ENCODE assay signal across 8 cellular contexts in the genomic region with DNA sequence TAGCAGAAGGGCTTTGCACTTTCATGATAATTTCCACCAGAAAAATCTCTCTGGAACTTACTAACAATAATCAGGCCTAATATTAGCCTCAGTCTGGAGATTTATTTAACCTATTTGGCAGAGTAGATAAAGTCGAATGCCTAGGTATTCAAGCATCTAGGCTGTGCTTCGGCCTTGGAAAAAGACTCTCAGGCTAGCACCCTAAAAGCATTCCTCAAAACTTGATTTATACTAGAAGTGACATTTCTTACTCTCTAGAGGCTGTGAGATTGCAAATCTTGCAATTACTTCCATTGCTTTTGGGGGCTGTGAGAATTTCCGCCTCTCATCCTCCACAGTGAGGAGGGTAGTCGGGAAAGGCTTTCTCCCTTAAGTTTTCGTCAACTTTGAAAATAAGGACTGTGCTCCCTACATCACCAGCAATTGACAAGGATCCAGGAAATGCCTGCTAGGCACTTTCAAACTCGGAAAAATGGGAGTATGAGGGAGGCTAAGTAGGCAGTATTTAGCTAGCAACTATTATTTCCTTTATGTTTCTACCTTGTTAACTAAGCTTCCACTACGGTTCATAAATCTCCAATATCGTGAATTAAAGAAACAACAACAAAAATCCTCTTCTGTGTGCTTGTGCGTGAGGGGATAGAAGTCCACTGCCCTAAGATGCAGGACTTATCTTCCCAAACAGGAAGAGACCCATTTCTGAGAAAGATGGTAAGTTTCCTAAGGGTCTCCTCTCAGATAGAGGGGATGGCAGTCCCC. TPM values are rescaled to one million over a fixed set of nuclear protein-coding genes. Genes with fewer than 3 reads are reported as not detected.
DNase-seq lines count a peak whose midpoint lies in the region; ATAC-seq lines count a peak whose summit lies in the region.

No MANE protein-coding gene starts in this region.

- peak overlapping the region; percentile 60 for H3K4me3 ChIP-seq in iPS-20b (ENCODE audit: low read length)
- peak overlapping the region; percentile 88 to 94 for H3K4me3 ChIP-seq in stomach smooth muscle (ENCODE audit: low read length in 2 of 2)

- H3K4me1 ChIP-seq in iPS-20b (ENCODE audit: insufficient read depth, low read length) (peaks cover 15% of the 10 kb centered on the region; the same call in 1 of the 2 replicates), stomach smooth muscle (ENCODE audit: control insufficient read depth, insufficient read depth, low read length) (peaks cover 6% of the 10 kb centered on the region)

- H3K27me3 Mint-ChIP-seq in activated T-helper 17 cell treated with anti-CD3 and anti-CD28 coated beads, Interleukin-2, amount 50 U/mL, for 72 hours: no peaks in the 10 kb centered on the region

- peak overlapping the region; percentile 80 for H3K27ac Mint-ChIP-seq in activated T-helper 17 cell treated with anti-CD3 and anti-CD28 coated beads, Interleukin-2, amount 50 U/mL, for 72 hours

- DNase-seq in DMS 273 (lab: John Stamatoyannopoulos, UW; ENCODE audit: unreplicated experiment) (peak; percentile 20), DMS 273 treated with DMSO at 0.1 percent for 48 hours (lab: John Stamatoyannopoulos, UW) (no peak), GM03348 (ENCODE audit: low spot score) (no peak)
- no peak for DNase-seq in stimulated activated CD4-positive, alpha-beta T cell treated with anti-CD3 and anti-CD28 coated beads, Interleukin-4, amount 100 ng/mL, for 4 hours
- DNase-seq in activated CD8-positive, alpha-beta memory T cell treated with anti-CD3 and anti-CD28 coated beads for 24 hours: no peak

- H3K9me3 ChIP-seq in iPS-20b (ENCODE audit: insufficient read depth, low read depth, low read length) (no peaks in the 10 kb centered on the region), stomach smooth muscle (ENCODE audit: control insufficient read depth in 2 of 2, low read length in 2 of 2) (no peaks in the 10 kb centered on the region)

- no peak for ATAC-seq in activated T-helper 17 cell treated with anti-CD3 and anti-CD28 coated beads, Interleukin-2, amount 50 U/mL, for 72 hours (replicated peaks)

- peaks cover 12% of the 10 kb centered on the region for H3K4me1 Mint-ChIP-seq in activated T-helper 17 cell treated with anti-CD3 and anti-CD28 coated beads, Interleukin-2, amount 50 U/mL, for 72 hours

- H3K27me3 ChIP-seq in iPS-20b (ENCODE audit: insufficient read depth, low read length) (no peaks in the 10 kb centered on the region), stomach smooth muscle (ENCODE audit: control insufficient read depth in 1 of 2, insufficient read depth in 2 of 2, low read length in 2 of 2) (no peaks in the 10 kb centered on the region)

- H3K9me3 Mint-ChIP-seq in activated T-helper 17 cell treated with anti-CD3 and anti-CD28 coated beads, Interleukin-2, amount 50 U/mL, for 72 hours: no peaks in the 10 kb centered on the region

- H3K9ac ChIP-seq in iPS-20b (ENCODE audit: low read depth, low read length): peak overlapping the region; percentile 64; the same call in 1 of the 2 replicates
- H3K9ac ChIP-seq in stomach smooth muscle (ENCODE audit: low read length in 2 of 2): peak overlapping the region; percentile 88 to 98

- H3K27ac ChIP-seq in iPS-20b (ENCODE audit: low read length) (no peak overlapping the region), stomach smooth muscle (ENCODE audit: low read length) (peak overlapping the region; percentile 98)

- H3K36me3 ChIP-seq in iPS-20b (ENCODE audit: insufficient read depth, low read depth, low read length) (peaks cover 5% of the 10 kb centered on the region), stomach smooth muscle (ENCODE audit: control insufficient read depth in 2 of 2, insufficient read depth in 2 of 2, low read length in 2 of 2) (peaks cover 0 to 2% of the 10 kb centered on the region in 2 donors)

- H3K4me3 Mint-ChIP-seq in activated T-helper 17 cell treated with anti-CD3 and anti-CD28 coated beads, Interleukin-2, amount 50 U/mL, for 72 hours: peak overlapping the region; percentile 86

- H3K36me3 Mint-ChIP-seq in activated T-helper 17 cell treated with anti-CD3 and anti-CD28 coated beads, Interleukin-2, amount 50 U/mL, for 72 hours (ENCODE audit: low read depth): peaks cover 8% of the 10 kb centered on the region

RNA-seq across cellular contexts. Expression of gene LMO4, which starts 1.1 kb away (rescaled TPM):
- 10 to 100 TPM in 1 of 2 donors, 1 to 10 TPM in 1; 9.2 to 23.1 TPM for total RNA-seq in activated T-helper 17 cell treated with anti-CD3 and anti-CD28 coated beads, Interleukin-2, amount 50 U/mL, for 72 hours
